15 cellular contexts compared by ENCODE assay signal in the genomic region with DNA sequence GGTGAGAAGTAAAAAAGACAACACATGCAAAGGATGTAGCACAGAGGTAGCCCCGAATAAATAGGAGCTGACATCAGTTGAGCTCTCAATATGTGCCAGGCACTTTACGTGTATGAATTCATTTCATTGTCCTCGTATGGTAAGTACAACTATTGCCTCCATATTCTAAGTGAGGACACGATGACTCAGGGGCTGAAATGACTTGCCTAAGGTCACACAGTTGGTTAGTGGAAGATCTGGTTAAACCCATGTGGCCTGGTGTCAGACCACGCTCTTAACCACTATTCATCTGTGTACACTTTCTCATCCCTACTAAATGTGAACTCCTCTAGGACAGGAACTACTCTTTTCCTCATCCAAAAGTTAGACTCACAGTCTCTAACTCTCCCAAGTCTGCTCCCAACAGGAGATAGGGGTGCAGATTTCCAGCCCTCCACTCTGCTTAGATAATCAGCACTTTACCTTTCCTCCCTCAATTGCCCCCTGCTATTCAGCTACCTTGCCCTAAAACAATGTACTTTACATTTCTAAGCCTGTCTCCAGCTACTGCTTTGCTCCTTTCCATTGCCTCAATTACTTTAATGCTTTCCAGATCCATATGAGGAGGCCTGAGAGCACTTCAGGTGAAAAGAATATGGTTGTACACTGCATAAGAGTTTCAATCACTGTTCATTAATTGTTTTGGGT. TPM values are rescaled to one million over a fixed set of nuclear protein-coding genes. Genes with fewer than 3 reads are reported as not detected.
DNase-seq lines count a peak whose midpoint lies in the region; ATAC-seq and TF ChIP-seq lines count a peak whose summit lies in the region.
"Had no signal": no experiment of that assay in that cellular context is flagged by ENCODE, and none has a peak within 500 bp of the region (broad histone marks: within the 10 kb centered on the region; RNA-seq: fewer than 3 reads in every experiment).

No MANE protein-coding gene starts in this region.

- peaks cover 0 to 29% (median 0%) of the 10 kb centered on the region in 3 donors for H3K27me3 ChIP-seq in psoas muscle (ENCODE audit: insufficient read depth in 3 of 3, low read length in 2 of 3)
- H3K27me3 ChIP-seq: foreskin keratinocyte had no signal

- intact Hi-C loops in psoas muscle (cut with DNase I) = no loop called here

- TF ChIP-seq CTCF in psoas muscle (IDR thresholded peaks at IDR 0.05) = no peak
- TF ChIP-seq CTCF in glutamatergic neuron (IDR thresholded peaks at IDR 0.05; ENCODE audit: partially characterized antibody, unreplicated experiment) = no peak

- no peak overlapping the region for H3K27ac ChIP-seq in psoas muscle
- H3K27ac ChIP-seq: foreskin keratinocyte had no signal

- H3K9me3 Mint-ChIP-seq in activated CD8-positive, alpha-beta memory T cell treated with anti-CD3 and anti-CD28 coated beads, Interleukin-2, amount 10 ng/mL, durations not matched to agents 7 days and 5 days (ENCODE audit: low read depth) = no peaks in the 10 kb centered on the region
- peaks cover 1% of the 10 kb centered on the region for H3K9me3 Mint-ChIP-seq in glutamatergic neuron (ENCODE audit: unreplicated experiment)
- H3K9me3 Mint-ChIP-seq: dendritic cell treated with granulocyte-macrophage colony-stimulating factor and Interleukin-4, amounts not matched to agents 40 ng/mL and 50 ng/mL, for 4 days had no signal

- no peak overlapping the region for H3K4me3 ChIP-seq in psoas muscle

- no peak for ATAC-seq in activated CD8-positive, alpha-beta memory T cell treated with anti-CD3 and anti-CD28 coated beads, Interleukin-2, amount 10 ng/mL, durations not matched to agents 7 days and 5 days
- peak; percentile 66 for ATAC-seq in GM21381 (IDR thresholded peaks at IDR 0.05; ENCODE audit: unreplicated experiment)
- ATAC-seq in HG03354 (IDR thresholded peaks at IDR 0.05; ENCODE audit: poor library complexity, severe bottlenecking, unreplicated experiment) = peak; percentile 64
- ATAC-seq in psoas muscle = no peak
- ATAC-seq: foreskin keratinocyte, right cardiac atrium had no signal

- no peak overlapping the region for H3K4me3 Mint-ChIP-seq in activated CD8-positive, alpha-beta memory T cell treated with anti-CD3 and anti-CD28 coated beads, Interleukin-2, amount 10 ng/mL, durations not matched to agents 7 days and 5 days
- H3K4me3 Mint-ChIP-seq in glutamatergic neuron (ENCODE audit: unreplicated experiment) = no peak overlapping the region
- H3K4me3 Mint-ChIP-seq: dendritic cell treated with granulocyte-macrophage colony-stimulating factor and Interleukin-4, amounts not matched to agents 40 ng/mL and 50 ng/mL, for 4 days; naive B cell had no signal

- no peaks in the 10 kb centered on the region for H3K4me1 ChIP-seq in psoas muscle
- H3K4me1 ChIP-seq: foreskin keratinocyte had no signal

- H3K27me3 Mint-ChIP-seq in activated CD8-positive, alpha-beta memory T cell treated with anti-CD3 and anti-CD28 coated beads, Interleukin-2, amount 10 ng/mL, durations not matched to agents 7 days and 5 days = peaks cover 33% of the 10 kb centered on the region
- peaks cover 2% of the 10 kb centered on the region for H3K27me3 Mint-ChIP-seq in glutamatergic neuron (ENCODE audit: unreplicated experiment)
- H3K27me3 Mint-ChIP-seq: dendritic cell treated with granulocyte-macrophage colony-stimulating factor and Interleukin-4, amounts not matched to agents 40 ng/mL and 50 ng/mL, for 4 days had no signal

- H3K4me1 Mint-ChIP-seq in activated CD8-positive, alpha-beta memory T cell treated with anti-CD3 and anti-CD28 coated beads, Interleukin-2, amount 10 ng/mL, durations not matched to agents 7 days and 5 days = peaks cover 6% of the 10 kb centered on the region
- H3K4me1 Mint-ChIP-seq in glutamatergic neuron (ENCODE audit: low read depth, unreplicated experiment) = no peaks in the 10 kb centered on the region

- H3K27ac Mint-ChIP-seq in activated CD8-positive, alpha-beta memory T cell treated with anti-CD3 and anti-CD28 coated beads, Interleukin-2, amount 10 ng/mL, durations not matched to agents 7 days and 5 days = no peak overlapping the region
- no peak overlapping the region for H3K27ac Mint-ChIP-seq in glutamatergic neuron (ENCODE audit: unreplicated experiment)
- H3K27ac Mint-ChIP-seq: dendritic cell treated with granulocyte-macrophage colony-stimulating factor and Interleukin-4, amounts not matched to agents 40 ng/mL and 50 ng/mL, for 4 days had no signal

- 62 to 95% (median 94%) methylated on average over 5 of the region's 5 CpGs for WGBS in psoas muscle, 3 donors

- no peaks in the 10 kb centered on the region for H3K9me3 ChIP-seq in psoas muscle

- no peaks in the 10 kb centered on the region for H3K36me3 ChIP-seq in psoas muscle (ENCODE audit: insufficient read depth in 1 of 2, low read depth in 1 of 2)

- peak; percentile 40 for DNase-seq in activated CD8-positive, alpha-beta memory T cell treated with anti-CD3 and anti-CD28 coated beads, Interleukin-2, amount 10 ng/mL, durations not matched to agents 7 days and 5 days
- DNase-seq in activated CD8-positive, alpha-beta memory T cell treated with anti-CD3 and anti-CD28 coated beads, Interleukin-2, amount 50 U/mL, for 4 hours = no peak
- peak; percentile 4 for DNase-seq in stimulated activated CD4-positive, alpha-beta T cell treated with anti-CD3 and anti-CD28 coated beads, Interleukin-4, amount 100 ng/mL, for 24 hours
- DNase-seq in psoas muscle (no peak), glutamatergic neuron (no peak)
- no peak for DNase-seq in stimulated activated naive CD4-positive, alpha-beta T cell treated with Interleukin-2 at 50 U/mL for 16 hours (lab: John Stamatoyannopoulos, UW)
- DNase-seq: foreskin keratinocyte, kidney glomerular epithelial cell, naive B cell, NCI-H2081, right cardiac atrium had no signal

- H3K36me3 Mint-ChIP-seq in activated CD8-positive, alpha-beta memory T cell treated with anti-CD3 and anti-CD28 coated beads, Interleukin-2, amount 10 ng/mL, durations not matched to agents 7 days and 5 days = no peaks in the 10 kb centered on the region
- no peaks in the 10 kb centered on the region for H3K36me3 Mint-ChIP-seq in glutamatergic neuron (ENCODE audit: unreplicated experiment)
- H3K36me3 Mint-ChIP-seq: naive B cell had no signal

- CTCF ChIA-PET in activated CD8-positive, alpha-beta memory T cell treated with anti-CD3 and anti-CD28 coated beads, Interleukin-2, amount 10 ng/mL, durations not matched to agents 7 days and 5 days (lab: Charles Lee) = no interaction called here

RNA-seq across cellular contexts. Expression of a gene that starts 58.8 kb away (rescaled TPM):
- total RNA-seq in activated CD8-positive, alpha-beta memory T cell treated with anti-CD3 and anti-CD28 coated beads, Interleukin-2, amount 10 ng/mL, durations not matched to agents 7 days and 5 days = under 1 TPM in 1 of 2 experiments, not detected in 1; 0.16 TPM
- total RNA-seq in psoas muscle = under 1 TPM in 3 of 4 donors, not detected in 1; 0.21 to 0.92 (median 0.30) TPM
- under 1 TPM; 0.12 to 0.21 (median 0.13) TPM for polyA plus RNA-seq in psoas muscle
- total RNA-seq in glutamatergic neuron (ENCODE audit: unreplicated experiment) = 0.66 TPM
- total RNA-seq: LHCN-M2 had no signal

Comparison
In these comparisons a context has a peak if more than half of its experiments do, and no peak if none do; other contexts are left out.
1. DNase-seq: peak in activated CD8-positive, alpha-beta memory T cell treated with anti-CD3 and anti-CD28 coated beads, Interleukin-2, amount 10 ng/mL, durations not matched to agents 7 days and 5 days (single experiment) and stimulated activated CD4-positive, alpha-beta T cell treated with anti-CD3 and anti-CD28 coated beads, Interleukin-4, amount 100 ng/mL, for 24 hours (single experiment); none in activated CD8-positive, alpha-beta memory T cell treated with anti-CD3 and anti-CD28 coated beads, Interleukin-2, amount 50 U/mL, for 4 hours (single experiment), psoas muscle (0 of 2), glutamatergic neuron (single experiment) and stimulated activated naive CD4-positive, alpha-beta T cell treated with Interleukin-2 at 50 U/mL for 16 hours (single experiment).
2. ATAC-seq: peak in GM21381 (single experiment) and HG03354 (single experiment); none in activated CD8-positive, alpha-beta memory T cell treated with anti-CD3 and anti-CD28 coated beads, Interleukin-2, amount 10 ng/mL, durations not matched to agents 7 days and 5 days (single experiment) and psoas muscle (0 of 4).